ENCODE assay signal across 12 cellular contexts in the genomic region with DNA sequence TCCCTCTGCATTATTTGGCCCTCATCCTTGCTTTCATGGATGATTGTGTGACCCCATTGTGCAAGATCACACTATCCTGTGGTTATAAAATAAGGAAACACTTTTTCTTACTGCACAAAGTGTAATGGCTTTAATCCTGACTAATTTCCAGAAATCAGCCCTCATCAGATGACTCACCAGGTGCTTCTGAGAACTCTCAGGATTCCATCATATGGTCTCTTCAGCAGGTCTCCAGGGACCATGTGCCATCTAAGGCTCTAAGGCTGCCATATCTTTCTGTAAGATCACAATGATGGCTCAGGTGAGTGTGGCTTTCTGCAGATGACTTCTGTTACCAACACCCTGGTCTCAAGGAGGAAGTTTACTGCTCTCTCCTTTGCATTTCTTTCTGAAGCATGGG. TPM values are rescaled to one million over a fixed set of nuclear protein-coding genes. Genes with fewer than 3 reads are reported as not detected.
A peak's percentile ranks its signal among the peaks of the same experiment; 100 is the strongest.
DNase-seq lines count a peak whose midpoint lies in the region; ATAC-seq, FAIRE-seq and TF ChIP-seq lines count a peak whose summit lies in the region.
"Had no signal": no experiment of that assay in that cellular context is flagged by ENCODE, and none has a peak within 500 bp of the region (broad histone marks: within the 10 kb centered on the region; RNA-seq: fewer than 3 reads in every experiment).

No MANE protein-coding gene starts in this region.

- H3K27me3 ChIP-seq in PC-3 (ENCODE audit: low read length): no peaks in the 10 kb centered on the region
- H3K27me3 ChIP-seq in H9 (ENCODE audit: insufficient read depth, low read length): no peaks in the 10 kb centered on the region

- H3K14ac ChIP-seq in H9 (ENCODE audit: insufficient read depth, low read length): no peak overlapping the region

- H2BK12ac ChIP-seq in H9 (ENCODE audit: insufficient read length, low read depth, low read length): no peak overlapping the region

- H2BK15ac ChIP-seq in H9 (ENCODE audit: low read depth, low read length): no peak overlapping the region

- H3K56ac ChIP-seq in H9 (ENCODE audit: insufficient read length, low read depth, low read length): no peak overlapping the region

- POLR2A ChIA-PET in PC-3 (lab: Charles Lee; ENCODE audit: unreplicated experiment): no interaction called here

- no peak overlapping the region for H2BK120ac ChIP-seq in H9 (ENCODE audit: low read depth, low read length, poor library complexity, severe bottlenecking)

- FAIRE-seq in GM19239 (lab: Jason Lieb, UNC): peak; percentile 78

- ATAC-seq in HG02943 (IDR thresholded peaks at IDR 0.05; ENCODE audit: low read depth, unreplicated experiment) (peak; percentile 82), PC-3 (no peak)

- H3K4me2 ChIP-seq in PC-3 (ENCODE audit: low read length) (no peak overlapping the region), H9 (ENCODE audit: insufficient read depth, insufficient read length, low read length) (no peak overlapping the region)

- H3K4me3 ChIP-seq in PC-3 (ENCODE audit: low read length): no peak overlapping the region
- H3K4me3 ChIP-seq: thoracic aorta had no signal

- no peak overlapping the region for H3K4me3 Mint-ChIP-seq in H9
- H3K4me3 Mint-ChIP-seq: activated CD4-positive, alpha-beta memory T cell treated with anti-CD3 and anti-CD28 coated beads for 36 hours had no signal

- H3K27ac ChIP-seq in PC-3 (ENCODE audit: low read length) (no peak overlapping the region), H9 (ENCODE audit: insufficient read length, low read depth, low read length) (no peak overlapping the region)
- H3K27ac ChIP-seq: C4-2B, thoracic aorta had no signal

- no peak overlapping the region for H3K4ac ChIP-seq in H9 (ENCODE audit: low read depth, low read length)

- peak overlapping the region in 1 of 3 experiments; percentile 33; a peak in 1 of 7 replicates for H3K27ac Mint-ChIP-seq in H9
- H3K27ac Mint-ChIP-seq: activated CD4-positive, alpha-beta memory T cell treated with anti-CD3 and anti-CD28 coated beads for 36 hours had no signal

- H3T11ph ChIP-seq in H9 (ENCODE audit: low read length): no peak overlapping the region

- TF ChIP-seq CTCF in PC-3 (conservative IDR thresholded peaks at IDR 0.05; ENCODE audit: low read depth, low read length) (no peak), H9 (conservative IDR thresholded peaks at IDR 0.05) (no peak)

- H3K9me2 ChIP-seq in PC-3 (replicated peaks; ENCODE audit: low read length): no peaks in the 10 kb centered on the region

- H4K8ac ChIP-seq in H9 (replicated peaks; ENCODE audit: insufficient read length, low read depth, low read length): no peak overlapping the region

- H3K79me2 ChIP-seq in PC-3 (ENCODE audit: low read length) (no peaks in the 10 kb centered on the region), H9 (ENCODE audit: insufficient read depth, low read length) (no peaks in the 10 kb centered on the region)

- H3K9me3 Mint-ChIP-seq in H9: no peaks in the 10 kb centered on the region
- H3K9me3 Mint-ChIP-seq: activated CD4-positive, alpha-beta memory T cell treated with anti-CD3 and anti-CD28 coated beads for 36 hours had no signal

- peak; percentile 61 for DNase-seq in CD1c-positive myeloid dendritic cell (ENCODE audit: extremely low spot score)
- peak; percentile 9 for DNase-seq in GM19239 (ENCODE audit: insufficient read length, low spot score)
- DNase-seq in PC-3: peak; percentile 3
- no peak for DNase-seq in NCI-H526 treated with DMSO at 0.1 percent for 48 hours (lab: John Stamatoyannopoulos, UW)
- no peak for DNase-seq in H9
- DNase-seq in SIG-M5 treated with dmso at 0.1 percent for 504 hours (lab: John Stamatoyannopoulos, UW; ENCODE audit: unreplicated experiment): no peak
- no peak for DNase-seq in cerebellar nuclear complex (lab: John Stamatoyannopoulos, UW)
- DNase-seq: activated CD4-positive, alpha-beta memory T cell treated with anti-CD3 and anti-CD28 coated beads for 36 hours; NCI-H524 treated with DMSO at 0.1 percent for 48 hours had no signal

- no peak overlapping the region for H2AK5ac ChIP-seq in H9 (ENCODE audit: insufficient read length, low read length)

- no peaks in the 10 kb centered on the region for H3K79me1 ChIP-seq in H9 (ENCODE audit: insufficient read depth, low read depth, low read length, poor library complexity, severe bottlenecking)

- CTCF ChIA-PET in PC-3 (lab: Charles Lee): no interaction called here

- no peak overlapping the region for H4K91ac ChIP-seq in H9 (ENCODE audit: insufficient read length, low read depth, low read length)

- H4K20me1 ChIP-seq in PC-3 (ENCODE audit: low read length): no peaks in the 10 kb centered on the region
- H4K20me1 ChIP-seq in H9 (ENCODE audit: control insufficient read depth, insufficient read depth, insufficient read length): no peaks in the 10 kb centered on the region

- peaks cover 4 to 5% of the 10 kb centered on the region in 2 experiments for H3K4me1 Mint-ChIP-seq in H9

- no peak overlapping the region for H3K23ac ChIP-seq in H9 (ENCODE audit: insufficient read length, low read depth, low read length)

- no peaks in the 10 kb centered on the region for H3K9me3 ChIP-seq in PC-3 (ENCODE audit: low read length)
- no peaks in the 10 kb centered on the region for H3K9me3 ChIP-seq in H9 (ENCODE audit: control insufficient read depth, low read depth, low read length)
- H3K9me3 ChIP-seq: thoracic aorta had no signal

- no peaks in the 10 kb centered on the region for H3F3A ChIP-seq in PC-3 (ENCODE audit: low read length, unreplicated experiment)

- intact Hi-C loops in PC-3 (cut with micrococcal nuclease): no loop called here

- no peak overlapping the region for H2BK20ac ChIP-seq in H9 (ENCODE audit: low read depth, low read length, poor library complexity, severe bottlenecking)

- H3K23me2 ChIP-seq in H9 (ENCODE audit: insufficient read length, low read depth, low read length, poor library complexity, severe bottlenecking): no peaks in the 10 kb centered on the region

- no peak overlapping the region for H4K5ac ChIP-seq in H9 (ENCODE audit: insufficient read length, low read depth, low read length)

- H3K9ac ChIP-seq in PC-3 (ENCODE audit: low read length) (no peak overlapping the region), H9 (ENCODE audit: extremely low read depth, insufficient read length, low read length) (no peak overlapping the region)

- H2AFZ ChIP-seq in PC-3 (ENCODE audit: low read length) (no peak overlapping the region), H9 (ENCODE audit: low read length) (no peak overlapping the region)

- no peaks in the 10 kb centered on the region for H3K27me3 Mint-ChIP-seq in H9 (ENCODE audit: low read depth)

- H2BK5ac ChIP-seq in H9 (ENCODE audit: insufficient read length, low read length): no peak overlapping the region

- H3K36me3 Mint-ChIP-seq in H9 (ENCODE audit: insufficient read depth in 1 of 3, low read depth in 3 of 3): no peaks in the 10 kb centered on the region
- H3K36me3 Mint-ChIP-seq: activated CD4-positive, alpha-beta memory T cell treated with anti-CD3 and anti-CD28 coated beads for 36 hours had no signal

- no peak overlapping the region for H3K18ac ChIP-seq in H9 (ENCODE audit: insufficient read length, low read depth, low read length)

- H3K4me1 ChIP-seq in PC-3 (ENCODE audit: insufficient read depth, low read length) (no peaks in the 10 kb centered on the region), H9 (ENCODE audit: insufficient read depth, low read length) (no peaks in the 10 kb centered on the region; the same call in 1 of the 2 replicates)

- H3K36me3 ChIP-seq in PC-3 (ENCODE audit: low read depth, low read length): no peaks in the 10 kb centered on the region
- H3K36me3 ChIP-seq: thoracic aorta had no signal

- BruUV-seq in PC-3 (replicated peaks; lab: Mats Ljungman, UMichigan): no TSS peak

RNA-seq across cellular contexts. Expression of a gene that starts 27.3 kb away (rescaled TPM):
- total RNA-seq in PC-3 (2014; rRNA removed): 19.4 and 20.2 TPM in 2 replicates
- 16.5 and 18.0 TPM in 2 replicates for total RNA-seq in H9 (2021)

Comparison
In these comparisons a context has a peak if more than half of its experiments do, and no peak if none do; other contexts are left out.
1. DNase-seq: peak in CD1c-positive myeloid dendritic cell (single experiment), GM19239 (single experiment) and PC-3 (single experiment); none in NCI-H526 treated with DMSO at 0.1 percent for 48 hours (single experiment), H9 (single experiment), SIG-M5 treated with dmso at 0.1 percent for 504 hours (single experiment) and cerebellar nuclear complex (0 of 2).